In genomic region chr21:41396452-41397107, GRCh38 we compare ENCODE assay signal across 9 cellular contexts. TPM values are rescaled to one million over a fixed set of nuclear protein-coding genes. Genes with fewer than 3 reads are reported as not detected.
DNase-seq lines count a peak whose midpoint lies in the region; ATAC-seq and TF ChIP-seq lines count a peak whose summit lies in the region.
"Had no signal": no experiment of that assay in that cellular context is flagged by ENCODE, and none has a peak within 500 bp of the region (broad histone marks: within the 10 kb centered on the region; RNA-seq: fewer than 3 reads in every experiment).

No MANE protein-coding gene starts in this region.

- no peak for TF ChIP-seq CTCF in breast epithelium (IDR thresholded peaks at IDR 0.05)
- no peak for TF ChIP-seq CTCF in left lung (IDR thresholded peaks at IDR 0.05)
- no peak for TF ChIP-seq CTCF in upper lobe of right lung (IDR thresholded peaks at IDR 0.05)

- ATAC-seq in left lung (peak; percentile 91), upper lobe of right lung (peak; percentile 94), GM21528 (IDR thresholded peaks at IDR 0.05; ENCODE audit: low FRiP score, unreplicated experiment) (no peak)

- H3K4me1 ChIP-seq in breast epithelium (no peaks in the 10 kb centered on the region), left lung (peaks cover 0 to 23% of the 10 kb centered on the region in 2 donors), upper lobe of right lung (peaks cover 12% of the 10 kb centered on the region)

- H3K36me3 ChIP-seq in breast epithelium = no peaks in the 10 kb centered on the region
- H3K36me3 ChIP-seq in left lung = peaks cover 0 to 64% of the 10 kb centered on the region in 2 donors
- no peaks in the 10 kb centered on the region for H3K36me3 ChIP-seq in upper lobe of right lung

- DNase-seq in MV-4-11 (lab: John Stamatoyannopoulos, UW) = peak; percentile 85
- DNase-seq in breast epithelium (ENCODE audit: low spot score in 2 of 2) = peak; percentile 74 to 79
- peak; percentile 79 to 87 for DNase-seq in left lung
- peak; percentile 81 for DNase-seq in upper lobe of right lung
- no peak for DNase-seq in cerebellum (ENCODE audit: low spot score)
- DNase-seq in NCI-H748 treated with DMSO at 0.1 percent for 48 hours (lab: John Stamatoyannopoulos, UW) = no peak
- DNase-seq: NCI-H146 had no signal

- TF ChIP-seq POLR2A in breast epithelium (IDR thresholded peaks at IDR 0.05) = no peak

- H3K9me3 ChIP-seq in breast epithelium = no peaks in the 10 kb centered on the region
- no peaks in the 10 kb centered on the region for H3K9me3 ChIP-seq in left lung
- no peaks in the 10 kb centered on the region for H3K9me3 ChIP-seq in upper lobe of right lung

- H3K27me3 ChIP-seq in breast epithelium = no peaks in the 10 kb centered on the region
- no peaks in the 10 kb centered on the region for H3K27me3 ChIP-seq in left lung
- H3K27me3 ChIP-seq in upper lobe of right lung = no peaks in the 10 kb centered on the region

- H3K27ac ChIP-seq in breast epithelium = peak overlapping the region; percentile 53 to 81
- H3K27ac ChIP-seq in left lung = peak overlapping the region; percentile 39 to 80
- peak overlapping the region; percentile 47 for H3K27ac ChIP-seq in upper lobe of right lung
- H3K27ac ChIP-seq: dorsolateral prefrontal cortex had no signal

- intact Hi-C loops in breast epithelium (cut with DNase I; ENCODE audit: low total_unique reads) = no loop called here
- intact Hi-C loops in left lung (cut with DNase I) = no loop called here
- intact Hi-C loops in upper lobe of right lung (cut with DNase I) = no loop called here

- H3K4me3 ChIP-seq in breast epithelium (no peak overlapping the region), left lung (no peak overlapping the region), upper lobe of right lung (no peak overlapping the region)
- H3K4me3 ChIP-seq: dorsolateral prefrontal cortex had no signal

RNA-seq across cellular contexts. Expression of gene MX1, which starts 29.5 kb away (rescaled TPM):
- 10 to 100 TPM; 13.4 to 23.1 (median 21.8) TPM for total RNA-seq in breast epithelium
- total RNA-seq in left lung = 10 to 100 TPM; 59.8 to 66.3 TPM
- total RNA-seq in upper lobe of right lung = 142 TPM
- 8.2 TPM for total RNA-seq in cerebellum

RNA-seq across cellular contexts. Expression of gene MX2, which starts 34.8 kb away (rescaled TPM):
- total RNA-seq in breast epithelium (10 to 100 TPM in 2 of 3 donors, 1 to 10 TPM in 1; 8.9 to 31.5 (median 29.4) TPM), left lung (10 to 100 TPM; 11.9 to 31.9 TPM), upper lobe of right lung (23.0 TPM), cerebellum (0.36 TPM)

Comparison
In these comparisons a context has a peak if more than half of its experiments do, and no peak if none do; other contexts are left out.
1. DNase-seq: peak in MV-4-11 (single experiment), breast epithelium (2 of 2), left lung (2 of 2) and upper lobe of right lung (single experiment); none in cerebellum (single experiment) and NCI-H748 treated with DMSO at 0.1 percent for 48 hours (single experiment).
2. Peak in every context shown above with its lines, with median percentiles within 50 percentile points of each other: H3K27ac ChIP-seq.